Comparison of ENCODE assay signal across 16 cellular contexts in the genomic region with DNA sequence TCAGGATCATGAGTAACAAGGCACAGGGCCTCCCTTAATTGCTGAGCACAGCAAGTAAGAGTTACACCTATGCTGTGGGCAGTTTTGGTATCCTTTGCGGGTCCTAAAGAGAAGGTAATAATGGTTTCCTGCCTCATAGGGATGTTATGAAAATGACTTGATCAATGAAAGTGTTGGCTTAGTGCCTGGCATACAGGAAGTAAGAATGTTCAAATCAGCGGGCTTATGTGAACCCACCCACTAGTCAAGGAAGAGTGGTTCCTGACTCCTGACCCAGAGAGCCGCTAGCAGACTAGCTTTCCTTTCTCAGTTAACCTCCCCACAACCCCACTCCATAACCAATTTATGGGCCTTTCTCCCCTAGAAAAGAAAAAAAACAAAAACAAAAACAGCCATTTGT. TPM values are rescaled to one million over a fixed set of nuclear protein-coding genes. Genes with fewer than 3 reads are reported as not detected.
DNase-seq lines count a peak whose midpoint lies in the region; ATAC-seq and TF ChIP-seq lines count a peak whose summit lies in the region.
"Had no signal": no experiment of that assay in that cellular context is flagged by ENCODE, and none has a peak within 500 bp of the region (broad histone marks: within the 10 kb centered on the region; RNA-seq: fewer than 3 reads in every experiment).

No MANE protein-coding gene starts in this region.

- ATAC-seq in Right ventricle myocardium superior (ENCODE audit: poor library complexity), result no peak
- ATAC-seq in activated naive CD8-positive, alpha-beta T cell treated with anti-CD3 and anti-CD28 coated beads, Interleukin-2, amount 50 U/mL, for 24 hours, result no peak
- ATAC-seq: CD8-positive, alpha-beta T cell; GM12878 had no signal

- no peak overlapping the region for H3K4me3 Mint-ChIP-seq in Calu3 (ENCODE audit: low read depth, unreplicated experiment)
- H3K4me3 Mint-ChIP-seq in nephron, result no peak overlapping the region
- H3K4me3 Mint-ChIP-seq in T-helper 2 cell treated with Interferon-gamma antibody and Interleukin-4, amounts not matched to agents 5 μg/mL and 100 μg/mL, for 36 hours, result no peak overlapping the region
- H3K4me3 Mint-ChIP-seq in activated naive CD8-positive, alpha-beta T cell treated with anti-CD3 and anti-CD28 coated beads, Interleukin-2, amount 50 U/mL, for 24 hours, result no peak overlapping the region
- H3K4me3 Mint-ChIP-seq: B cell; CD8-positive, alpha-beta T cell had no signal

- H3K9me3 Mint-ChIP-seq in Calu3 (ENCODE audit: low read depth, unreplicated experiment) (no peaks in the 10 kb centered on the region), nephron (no peaks in the 10 kb centered on the region)
- H3K9me3 Mint-ChIP-seq in T-helper 2 cell treated with Interferon-gamma antibody and Interleukin-4, amounts not matched to agents 5 μg/mL and 100 μg/mL, for 36 hours, result no peaks in the 10 kb centered on the region
- peaks cover 4% of the 10 kb centered on the region for H3K9me3 Mint-ChIP-seq in activated naive CD8-positive, alpha-beta T cell treated with anti-CD3 and anti-CD28 coated beads, Interleukin-2, amount 50 U/mL, for 24 hours

- H3K36me3 Mint-ChIP-seq in Calu3 (ENCODE audit: insufficient read depth, unreplicated experiment) (peaks cover 10% of the 10 kb centered on the region), nephron (ENCODE audit: low read depth) (peaks cover under 1% of the 10 kb centered on the region)
- H3K36me3 Mint-ChIP-seq in T-helper 2 cell treated with Interferon-gamma antibody and Interleukin-4, amounts not matched to agents 5 μg/mL and 100 μg/mL, for 36 hours (ENCODE audit: low read depth), result no peaks in the 10 kb centered on the region
- H3K36me3 Mint-ChIP-seq in activated naive CD8-positive, alpha-beta T cell treated with anti-CD3 and anti-CD28 coated beads, Interleukin-2, amount 50 U/mL, for 24 hours (ENCODE audit: low read depth), result no peaks in the 10 kb centered on the region
- H3K36me3 Mint-ChIP-seq: CD8-positive, alpha-beta T cell had no signal

- H3K27ac Mint-ChIP-seq in Calu3 (ENCODE audit: unreplicated experiment), result peak overlapping the region; percentile 61
- H3K27ac Mint-ChIP-seq in nephron, result peak overlapping the region in 2 of 3 experiments; percentile 26 to 74
- H3K27ac Mint-ChIP-seq in T-helper 2 cell treated with Interferon-gamma antibody and Interleukin-4, amounts not matched to agents 5 μg/mL and 100 μg/mL, for 36 hours, result no peak overlapping the region
- no peak overlapping the region for H3K27ac Mint-ChIP-seq in activated naive CD8-positive, alpha-beta T cell treated with anti-CD3 and anti-CD28 coated beads, Interleukin-2, amount 50 U/mL, for 24 hours
- H3K27ac Mint-ChIP-seq: B cell; CD8-positive, alpha-beta T cell had no signal

- DNase-seq in Calu3 (peak; percentile 12), dermis blood vessel endothelial cell (peak; percentile 32), kidney glomerular epithelial cell (lab: John Stamatoyannopoulos, UW) (peak; percentile 46), Right ventricle myocardium superior (no peak)
- DNase-seq in T-helper 2 cell treated with Interferon-gamma antibody and Interleukin-4, amounts not matched to agents 5 μg/mL and 100 μg/mL, for 36 hours (ENCODE audit: low spot score), result no peak
- no peak for DNase-seq in activated naive CD8-positive, alpha-beta T cell treated with anti-CD3 and anti-CD28 coated beads, Interleukin-2, amount 50 U/mL, for 24 hours
- DNase-seq: CD8-positive, alpha-beta T cell; DMS 273 treated with DMSO at 0.1 percent for 48 hours; DMS53; DND-41; EL; GM23248 had no signal

- CTCF ChIA-PET in Calu3 (lab: Charles Lee), result no interaction called here

- H3K4me1 Mint-ChIP-seq in Calu3 (ENCODE audit: low read depth, unreplicated experiment), result peaks cover 48% of the 10 kb centered on the region
- H3K4me1 Mint-ChIP-seq in nephron, result peaks cover 5% of the 10 kb centered on the region
- peaks cover 3% of the 10 kb centered on the region for H3K4me1 Mint-ChIP-seq in T-helper 2 cell treated with Interferon-gamma antibody and Interleukin-4, amounts not matched to agents 5 μg/mL and 100 μg/mL, for 36 hours (ENCODE audit: low read depth)
- H3K4me1 Mint-ChIP-seq in activated naive CD8-positive, alpha-beta T cell treated with anti-CD3 and anti-CD28 coated beads, Interleukin-2, amount 50 U/mL, for 24 hours, result peaks cover 3% of the 10 kb centered on the region

- H3K27me3 Mint-ChIP-seq in Calu3 (ENCODE audit: unreplicated experiment) (no peaks in the 10 kb centered on the region), nephron (ENCODE audit: low read depth) (no peaks in the 10 kb centered on the region)
- H3K27me3 Mint-ChIP-seq in T-helper 2 cell treated with Interferon-gamma antibody and Interleukin-4, amounts not matched to agents 5 μg/mL and 100 μg/mL, for 36 hours (ENCODE audit: low read depth), result peaks cover 19% of the 10 kb centered on the region
- peaks cover 17% of the 10 kb centered on the region for H3K27me3 Mint-ChIP-seq in activated naive CD8-positive, alpha-beta T cell treated with anti-CD3 and anti-CD28 coated beads, Interleukin-2, amount 50 U/mL, for 24 hours

- no TSS peak for BruUV-seq in Calu3 (replicated peaks; lab: Mats Ljungman, UMichigan)

- intact Hi-C loops in Calu3 (cut with micrococcal nuclease; ENCODE audit: unreplicated experiment), result no loop called here
- intact Hi-C loops in Right ventricle myocardium superior (cut with DNase I), result no loop called here

- no peak for TF ChIP-seq CTCF in Calu3 (IDR thresholded peaks at IDR 0.05; ENCODE audit: unreplicated experiment)
- no peak for TF ChIP-seq CTCF in nephron (IDR thresholded peaks at IDR 0.05; ENCODE audit: unreplicated experiment in 3 of 3)

RNA-seq across cellular contexts. Expression of a gene that starts 5.2 kb away (rescaled TPM):
- total RNA-seq in Calu3 (2022) (54.6 and 63.3 TPM in 2 replicates), dermis blood vessel endothelial cell (80.3 and 86.0 TPM in 2 replicates), Right ventricle myocardium superior (15.4 TPM)
- total RNA-seq: B cell; CD8-positive, alpha-beta T cell; G401; GM12878 had no signal

Comparison
In these comparisons a context has a peak if more than half of its experiments do, and no peak if none do; other contexts are left out.
1. DNase-seq: peak in Calu3 (single experiment), dermis blood vessel endothelial cell (single experiment) and kidney glomerular epithelial cell (single experiment); none in T-helper 2 cell treated with Interferon-gamma antibody and Interleukin-4, amounts not matched to agents 5 μg/mL and 100 μg/mL, for 36 hours (single experiment), Right ventricle myocardium superior (single experiment) and activated naive CD8-positive, alpha-beta T cell treated with anti-CD3 and anti-CD28 coated beads, Interleukin-2, amount 50 U/mL, for 24 hours (single experiment).
2. H3K27ac Mint-ChIP-seq: peak in Calu3 (single experiment) and nephron (2 of 3); none in T-helper 2 cell treated with Interferon-gamma antibody and Interleukin-4, amounts not matched to agents 5 μg/mL and 100 μg/mL, for 36 hours (single experiment) and activated naive CD8-positive, alpha-beta T cell treated with anti-CD3 and anti-CD28 coated beads, Interleukin-2, amount 50 U/mL, for 24 hours (single experiment).